ENCODE assay signal across 14 cellular contexts in genomic region chr10:3942930-3943489, GRCh38.
DNase-seq lines count a peak whose midpoint lies in the region; ATAC-seq, FAIRE-seq and TF ChIP-seq lines count a peak whose summit lies in the region.
"Had no signal": no experiment of that assay in that cellular context is flagged by ENCODE, and none has a peak within 500 bp of the region (broad histone marks: within the 10 kb centered on the region; RNA-seq: fewer than 3 reads in every experiment).

No MANE protein-coding gene starts in this region.

- POLR2A ChIA-PET in WTC11 (lab: Charles Lee): no interaction called here
- POLR2A ChIA-PET in endothelial cell of umbilical vein (lab: Charles Lee): interaction anchor here (0.9 kb wide), 1 partner anchor 158 kb away, joined by 3 read pairs; the partner anchor contains the start of gene KLF6

- CTCF ChIA-PET in WTC11 (lab: Charles Lee): no interaction called here
- CTCF ChIA-PET in endothelial cell of umbilical vein (lab: Charles Lee): no interaction called here

- no peaks in the 10 kb centered on the region for H3K36me3 Mint-ChIP-seq in activated naive CD8-positive, alpha-beta T cell
- H3K36me3 Mint-ChIP-seq in activated naive CD8-positive, alpha-beta T cell treated with anti-CD3 and anti-CD28 coated beads for 36 hours: no peaks in the 10 kb centered on the region
- H3K36me3 Mint-ChIP-seq in WTC11 (0 out of 2 replicates have a peak, but pooled peaks cover 3% of the 10 kb centered on the region), type B pancreatic cell (no peaks in the 10 kb centered on the region)
- H3K36me3 Mint-ChIP-seq: memory B cell had no signal

- H3K9me3 Mint-ChIP-seq in activated naive CD8-positive, alpha-beta T cell (ENCODE audit: low read depth): no peaks in the 10 kb centered on the region
- peaks cover 1% of the 10 kb centered on the region for H3K9me3 Mint-ChIP-seq in activated naive CD8-positive, alpha-beta T cell treated with anti-CD3 and anti-CD28 coated beads for 36 hours
- H3K9me3 Mint-ChIP-seq in WTC11 (peaks cover 6% of the 10 kb centered on the region), type B pancreatic cell (peaks cover 4% of the 10 kb centered on the region)
- H3K9me3 Mint-ChIP-seq: memory B cell had no signal

- peak overlapping the region; percentile 94 for H2AFZ ChIP-seq in endothelial cell of umbilical vein (ENCODE audit: low read depth, low read length)
- H2AFZ ChIP-seq: parathyroid adenoma had no signal

- intact Hi-C loops in endothelial cell of umbilical vein (cut with micrococcal nuclease): no loop called here

- DNase-seq in activated naive CD8-positive, alpha-beta T cell treated with anti-CD3 and anti-CD28 coated beads for 36 hours: no peak
- DNase-seq in WTC11 (ENCODE audit: low spot score): no peak
- no peak for DNase-seq in endothelial cell of umbilical vein (ENCODE audit: low read depth, low spot score)
- no peak for DNase-seq in type B pancreatic cell (ENCODE audit: extremely low spot score, unreplicated experiment)
- no peak for DNase-seq in NCI-H510A treated with DMSO at 0.1 percent for 48 hours (lab: John Stamatoyannopoulos, UW)
- no peak for DNase-seq in glomerular visceral epithelial cell (ENCODE audit: extremely low spot score)
- no peak for DNase-seq in kidney tubule cell (ENCODE audit: low spot score)
- DNase-seq: anterior cingulate cortex, DMS79 treated with DMSO at 0.1 percent for 48 hours, NCI-H2029 treated with DMSO at 0.1 percent for 48 hours, NCI-H774 had no signal

- ATAC-seq in WTC11: peak; percentile 36; the same call in 1 of the 2 replicates

- peaks cover 9% of the 10 kb centered on the region for H3K4me1 ChIP-seq in endothelial cell of umbilical vein (ENCODE audit: control insufficient read depth, extremely low read depth, insufficient read depth, low read length)
- H3K4me1 ChIP-seq: parathyroid adenoma had no signal

- no peak overlapping the region for H3K9ac ChIP-seq in endothelial cell of umbilical vein (replicated peaks; ENCODE audit: extremely low read depth, insufficient read depth, low read length)
- H3K9ac ChIP-seq: parathyroid adenoma had no signal

- no peak for TF ChIP-seq POLR2A in endothelial cell of umbilical vein (IDR thresholded peaks at IDR 0.05; ENCODE audit: low read depth, low read length)

- H3K27ac Mint-ChIP-seq in activated naive CD8-positive, alpha-beta T cell: peak overlapping the region; percentile 46
- H3K27ac Mint-ChIP-seq in activated naive CD8-positive, alpha-beta T cell treated with anti-CD3 and anti-CD28 coated beads for 36 hours: no peak overlapping the region
- no peak overlapping the region for H3K27ac Mint-ChIP-seq in WTC11
- peak overlapping the region; percentile 17 for H3K27ac Mint-ChIP-seq in type B pancreatic cell

- no peaks in the 10 kb centered on the region for H3K36me3 ChIP-seq in endothelial cell of umbilical vein (ENCODE audit: control insufficient read depth in 2 of 2, extremely low read depth in 1 of 2, insufficient read depth in 2 of 2, low read length in 2 of 2)

- no peak overlapping the region for H3K4me2 ChIP-seq in endothelial cell of umbilical vein (ENCODE audit: insufficient read depth, low read length)

- no peak for FAIRE-seq in endothelial cell of umbilical vein (lab: Jason Lieb, UNC)

- H3K79me2 ChIP-seq in endothelial cell of umbilical vein (ENCODE audit: control insufficient read depth, insufficient read depth, low read length): no peaks in the 10 kb centered on the region
- H3K79me2 ChIP-seq: parathyroid adenoma had no signal

- H3K9me3 ChIP-seq in endothelial cell of umbilical vein (replicated peaks; ENCODE audit: control insufficient read depth, insufficient read depth, low read length): no peaks in the 10 kb centered on the region

- TF ChIP-seq CTCF in WTC11 (IDR thresholded peaks at IDR 0.05) (no peak), endothelial cell of umbilical vein (IDR thresholded peaks at IDR 0.05; ENCODE audit: extremely low read depth in 1 of 2, insufficient read depth in 1 of 2, low read depth in 1 of 2, low read length in 2 of 2) (no peak), type B pancreatic cell (conservative IDR thresholded peaks at IDR 0.05) (no peak)

- H3K4me1 Mint-ChIP-seq in activated naive CD8-positive, alpha-beta T cell (ENCODE audit: low read depth): peaks cover 41% of the 10 kb centered on the region
- peaks cover 20% of the 10 kb centered on the region for H3K4me1 Mint-ChIP-seq in activated naive CD8-positive, alpha-beta T cell treated with anti-CD3 and anti-CD28 coated beads for 36 hours
- H3K4me1 Mint-ChIP-seq in WTC11: peaks cover 16% of the 10 kb centered on the region
- H3K4me1 Mint-ChIP-seq in type B pancreatic cell (ENCODE audit: unreplicated experiment): peaks cover 9% of the 10 kb centered on the region
- H3K4me1 Mint-ChIP-seq: memory B cell had no signal

- no peaks in the 10 kb centered on the region for H3K9me1 ChIP-seq in endothelial cell of umbilical vein (replicated peaks; ENCODE audit: control insufficient read depth, extremely low read depth, insufficient read depth, low read length)

- BruUV-seq in endothelial cell of umbilical vein (replicated peaks; lab: Mats Ljungman, UMichigan): no TSS peak

- H3K27ac ChIP-seq in endothelial cell of umbilical vein (ENCODE audit: insufficient read depth, low read depth, low read length): no peak overlapping the region
- H3K27ac ChIP-seq: parathyroid adenoma had no signal

- no peaks in the 10 kb centered on the region for H3K27me3 Mint-ChIP-seq in activated naive CD8-positive, alpha-beta T cell
- H3K27me3 Mint-ChIP-seq in activated naive CD8-positive, alpha-beta T cell treated with anti-CD3 and anti-CD28 coated beads for 36 hours: no peaks in the 10 kb centered on the region
- H3K27me3 Mint-ChIP-seq in WTC11 (ENCODE audit: low read depth) (peaks cover 3% of the 10 kb centered on the region; the same call in 1 of the 2 replicates), type B pancreatic cell (no peaks in the 10 kb centered on the region)

- H4K20me1 ChIP-seq in endothelial cell of umbilical vein (replicated peaks; ENCODE audit: control insufficient read depth, extremely low read depth, insufficient read depth, low read length): no peaks in the 10 kb centered on the region

- H3K4me3 ChIP-seq in endothelial cell of umbilical vein (replicated peaks in 1 of 3; ENCODE audit: insufficient read depth in 1 of 3, low read depth in 1 of 3, low read length in 3 of 3): no peak overlapping the region

- dilution Hi-C loops in endothelial cell of umbilical vein (cut with MboI; ENCODE audit: extremely low pct_ligation_motif_present, low sequenced_read_pairs): no loop called here

- no peaks in the 10 kb centered on the region for H3K27me3 ChIP-seq in endothelial cell of umbilical vein (ENCODE audit: control insufficient read depth in 2 of 2, insufficient read depth in 2 of 2, low read length in 2 of 2)

- H3K4me3 Mint-ChIP-seq in activated naive CD8-positive, alpha-beta T cell: no peak overlapping the region
- no peak overlapping the region for H3K4me3 Mint-ChIP-seq in activated naive CD8-positive, alpha-beta T cell treated with anti-CD3 and anti-CD28 coated beads for 36 hours
- H3K4me3 Mint-ChIP-seq in WTC11: no peak overlapping the region
- H3K4me3 Mint-ChIP-seq in type B pancreatic cell: no peak overlapping the region
- H3K4me3 Mint-ChIP-seq: memory B cell had no signal

TF ChIP-seq in WTC11, 78 proteins besides CTCF, POLR2A, EP300 and RAD21:
- TF ChIP-seq TCF7 (CRISPR knock-in tag; IDR thresholded peaks at IDR 0.05; ENCODE audit: low read depth): no peak

TF ChIP-seq in endothelial cell of umbilical vein, 7 proteins besides CTCF, POLR2A, EP300 and RAD21:
- TF ChIP-seq FOS (IDR thresholded peaks at IDR 0.05; ENCODE audit: borderline replicate concordance, insufficient read depth, low read length) (no peak), MAX (IDR thresholded peaks at IDR 0.05; ENCODE audit: insufficient read depth, insufficient read length) (no peak), GATA2 (IDR thresholded peaks at IDR 0.05; ENCODE audit: insufficient read depth, insufficient read length, low read depth, low read length) (no peak)

Comparison
In these comparisons a context has a peak if more than half of its experiments do, and no peak if none do; other contexts are left out.
1. H3K27ac Mint-ChIP-seq: peak in activated naive CD8-positive, alpha-beta T cell (single experiment) and type B pancreatic cell (single experiment); none in activated naive CD8-positive, alpha-beta T cell treated with anti-CD3 and anti-CD28 coated beads for 36 hours (single experiment) and WTC11 (single experiment).